ENCODE assay signal across 1 cellular context in genomic region chr17:50144845-50145531, GRCh38.
TF ChIP-seq lines count a peak whose summit lies in the region.

No MANE protein-coding gene starts in this region.

TF ChIP-seq in HCT116, 20 proteins besides CTCF, POLR2A, EP300 and RAD21 (continued from another document):
- TF ChIP-seq ELF1 (IDR thresholded peaks at IDR 0.05; ENCODE audit: borderline replicate concordance, low read depth) = no peak
- no peak for TF ChIP-seq REST (IDR thresholded peaks at IDR 0.05; ENCODE audit: low read depth)
- no peak for TF ChIP-seq YY1 (IDR thresholded peaks at IDR 0.05; ENCODE audit: extremely low read depth, insufficient replicate concordance, low read depth, low read length)
- TF ChIP-seq ATF3 (IDR thresholded peaks at IDR 0.05) = no peak
- TF ChIP-seq SP1 (IDR thresholded peaks at IDR 0.05; ENCODE audit: low read depth) = no peak
TF ChIP-seq in HCT116: peak in this region for 0.
